7 cellular contexts compared by ENCODE assay signal in genomic region chr20:13800728-13801134, GRCh38. TPM values are rescaled to one million over a fixed set of nuclear protein-coding genes. Genes with fewer than 3 reads are reported as not detected.
DNase-seq lines count a peak whose midpoint lies in the region; ATAC-seq and TF ChIP-seq lines count a peak whose summit lies in the region.

No MANE protein-coding gene starts in this region.

- 46% methylated on average over 7 of the region's 7 CpGs for WGBS in smooth muscle cell (ENCODE audit: low lambda C conversion rate)

- H2AFZ ChIP-seq in smooth muscle cell (ENCODE audit: low read depth): no peak overlapping the region

- no peaks in the 10 kb centered on the region for H3K79me2 ChIP-seq in smooth muscle cell (ENCODE audit: low read depth)

- H3K9me3 ChIP-seq in smooth muscle cell (replicated peaks; ENCODE audit: low read depth): no peaks in the 10 kb centered on the region

- no peak overlapping the region for H3K9ac ChIP-seq in smooth muscle cell (ENCODE audit: low read depth)

- no peaks in the 10 kb centered on the region for H3K27me3 ChIP-seq in smooth muscle cell (ENCODE audit: low read depth)

- peaks cover 36% of the 10 kb centered on the region for H3K36me3 ChIP-seq in smooth muscle cell (ENCODE audit: low read depth)

- H3K4me1 Mint-ChIP-seq in activated T-cell treated with anti-CD3 and anti-CD28 coated beads, Interleukin-2, amount 50 U/mL, for 72 hours (ENCODE audit: low read depth): no peaks in the 10 kb centered on the region

- H3K27ac ChIP-seq in smooth muscle cell (ENCODE audit: low read depth): peak overlapping the region; percentile 21

- H3K27ac Mint-ChIP-seq in activated T-cell treated with anti-CD3 and anti-CD28 coated beads, Interleukin-2, amount 50 U/mL, for 72 hours: no peak overlapping the region

- H3K9me3 Mint-ChIP-seq in activated T-cell treated with anti-CD3 and anti-CD28 coated beads, Interleukin-2, amount 50 U/mL, for 72 hours: no peaks in the 10 kb centered on the region

- intact Hi-C loops in Right ventricle myocardium inferior (cut with DNase I): no loop called here

- no peaks in the 10 kb centered on the region for H3K4me1 ChIP-seq in smooth muscle cell (ENCODE audit: low read depth)

- no peaks in the 10 kb centered on the region for H3K27me3 Mint-ChIP-seq in activated T-cell treated with anti-CD3 and anti-CD28 coated beads, Interleukin-2, amount 50 U/mL, for 72 hours (ENCODE audit: low read depth)

- no peaks in the 10 kb centered on the region for H4K20me1 ChIP-seq in smooth muscle cell (ENCODE audit: low read depth)

- peaks cover 2 to 18% of the 10 kb centered on the region in 2 donors for H3K36me3 Mint-ChIP-seq in activated T-cell treated with anti-CD3 and anti-CD28 coated beads, Interleukin-2, amount 50 U/mL, for 72 hours (ENCODE audit: insufficient read depth in 2 of 2)

- ATAC-seq in Right ventricle myocardium inferior (peak; percentile 100), HG03159 (IDR thresholded peaks at IDR 0.05; ENCODE audit: unreplicated experiment) (no peak)
- ATAC-seq in activated T-cell treated with anti-CD3 and anti-CD28 coated beads, Interleukin-2, amount 50 U/mL, for 72 hours (replicated peaks in 1 of 2): no peak

- peak; percentile 82 for DNase-seq in HT1080 (ENCODE audit: low read depth)
- peak; percentile 23 for DNase-seq in SK-N-DZ (ENCODE audit: low spot score)
- peak; percentile 96 for DNase-seq in Right ventricle myocardium inferior (ENCODE audit: missing footprints)
- no peak for DNase-seq in smooth muscle cell (lab: John Stamatoyannopoulos, UW; ENCODE audit: unreplicated experiment)
- DNase-seq in activated T-cell treated with anti-CD3 and anti-CD28 coated beads, Interleukin-2, amount 50 U/mL, for 72 hours: no peak
- no peak for DNase-seq in HuH-7.5 (ENCODE audit: low spot score)

- H3K4me3 ChIP-seq in smooth muscle cell: no peak overlapping the region

- H3F3A ChIP-seq in smooth muscle cell (ENCODE audit: low read depth): no peaks in the 10 kb centered on the region

- TF ChIP-seq CTCF in smooth muscle cell (IDR thresholded peaks at IDR 0.05; ENCODE audit: borderline replicate concordance, insufficient read depth, poor library complexity, severe bottlenecking): no peak

- no peak overlapping the region for H3K4me2 ChIP-seq in smooth muscle cell

- no peak overlapping the region for H3K4me3 Mint-ChIP-seq in activated T-cell treated with anti-CD3 and anti-CD28 coated beads, Interleukin-2, amount 50 U/mL, for 72 hours

RNA-seq across cellular contexts. Expression of gene NDUFAF5, which starts 15.9 kb away (rescaled TPM):
- 17.4 and 20.1 TPM in 2 replicates for total RNA-seq in HT1080 (2014; rRNA removed; shearing (Covaris generic))
- 15.6 and 15.8 TPM in 2 replicates for polyA plus RNA-seq in HT1080 (2015; cell fraction: cytosol; rRNA removed)
- 29.1 and 36.5 TPM in 2 replicates for polyA plus RNA-seq in HT1080 (2015; cell fraction: nucleus; rRNA removed)
- polyA plus RNA-seq in SK-N-DZ (2014; cell fraction: cytosol; rRNA removed): 22.0 and 26.1 TPM in 2 replicates
- 31.4 and 35.5 TPM in 2 replicates for polyA plus RNA-seq in SK-N-DZ (2014; cell fraction: nucleus; rRNA removed)
- total RNA-seq in Right ventricle myocardium inferior (71.6 TPM), smooth muscle cell (15.1 and 19.6 TPM in 2 replicates)
- polyA plus RNA-seq in smooth muscle cell: 23.7 and 27.9 TPM in 2 replicates
- total RNA-seq in activated T-cell treated with anti-CD3 and anti-CD28 coated beads, Interleukin-2, amount 50 U/mL, for 72 hours: 10 to 100 TPM; 30.4 to 32.9 TPM

RNA-seq across cellular contexts. Expression of gene ESF1, which starts 16.0 kb away (rescaled TPM):
- 11.4 and 11.5 TPM in 2 replicates for total RNA-seq in HT1080 (2014; rRNA removed; shearing (Covaris generic))
- 11.3 and 17.9 TPM in 2 replicates for polyA plus RNA-seq in HT1080 (2015; cell fraction: cytosol; rRNA removed)
- polyA plus RNA-seq in HT1080 (2015; cell fraction: nucleus; rRNA removed): 21.1 and 24.1 TPM in 2 replicates
- 13.6 and 18.4 TPM in 2 replicates for polyA plus RNA-seq in SK-N-DZ (2014; cell fraction: cytosol; rRNA removed)
- polyA plus RNA-seq in SK-N-DZ (2014; cell fraction: nucleus; rRNA removed): 15.4 and 16.8 TPM in 2 replicates
- 12.9 TPM for total RNA-seq in Right ventricle myocardium inferior
- 9.3 and 10.7 TPM in 2 replicates for total RNA-seq in smooth muscle cell
- 5.6 and 7.6 TPM in 2 replicates for polyA plus RNA-seq in smooth muscle cell
- total RNA-seq in activated T-cell treated with anti-CD3 and anti-CD28 coated beads, Interleukin-2, amount 50 U/mL, for 72 hours: 10 to 100 TPM; 12.2 to 13.2 TPM

Comparison
In these comparisons a context has a peak if more than half of its experiments do, and no peak if none do; other contexts are left out.
1. DNase-seq: peak in HT1080 (single experiment), SK-N-DZ (single experiment) and Right ventricle myocardium inferior (single experiment); none in smooth muscle cell (single experiment), activated T-cell treated with anti-CD3 and anti-CD28 coated beads, Interleukin-2, amount 50 U/mL, for 72 hours (0 of 2) and HuH-7.5 (single experiment).